ENCODE assay signal across 30 cellular contexts in the genomic region with DNA sequence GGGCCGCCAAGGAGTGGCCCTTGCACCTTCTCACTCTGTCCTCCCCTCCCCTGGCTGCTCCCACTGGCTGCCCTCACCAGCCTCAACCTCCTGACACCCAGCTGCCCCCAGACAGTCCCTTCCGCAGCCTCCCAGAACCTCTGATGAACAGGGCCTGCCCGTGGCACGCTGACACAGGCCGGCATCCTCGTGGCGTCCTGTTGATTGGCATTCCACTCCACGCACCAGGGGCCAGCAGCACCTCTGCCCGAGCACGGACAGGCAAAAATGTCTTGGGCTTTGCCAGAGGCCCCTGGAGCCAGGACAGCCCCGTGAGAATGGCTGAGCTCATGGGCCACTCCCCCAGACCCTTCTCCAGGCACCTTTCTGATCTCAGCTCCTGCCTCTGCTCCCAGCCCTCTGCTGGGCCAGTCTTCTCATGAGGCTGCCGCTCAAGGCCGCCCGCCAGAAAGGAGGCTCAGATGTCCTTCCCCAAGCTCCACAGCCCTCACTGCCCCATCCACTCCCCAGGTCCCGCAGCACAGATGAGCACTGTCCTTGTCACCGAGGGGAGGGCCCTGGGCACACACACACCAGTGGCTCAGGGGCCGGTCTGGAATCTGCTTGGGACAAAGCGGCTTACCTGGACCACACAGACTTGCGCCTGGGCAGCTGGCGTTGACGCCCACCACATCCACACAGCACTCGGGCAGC. TPM values are rescaled to one million over a fixed set of nuclear protein-coding genes. Genes with fewer than 3 reads are reported as not detected.
DNase-seq lines count a peak whose midpoint lies in the region; ATAC-seq, FAIRE-seq and TF ChIP-seq lines count a peak whose summit lies in the region.
"Had no signal": no experiment of that assay in that cellular context is flagged by ENCODE, and none has a peak within 500 bp of the region (broad histone marks: within the 10 kb centered on the region; RNA-seq: fewer than 3 reads in every experiment).

No MANE protein-coding gene starts in this region.

- H3K23ac ChIP-seq in H9 (ENCODE audit: insufficient read length, low read depth, low read length): no peak overlapping the region

- H3K4me2 ChIP-seq in H9 (ENCODE audit: insufficient read depth, insufficient read length, low read length): no peak overlapping the region

- no peak overlapping the region for H2BK20ac ChIP-seq in H9 (ENCODE audit: low read depth, low read length, poor library complexity, severe bottlenecking)

- intact Hi-C loops in tibial artery (cut with DNase I; ENCODE audit: low total_unique reads): no loop called here

- peak overlapping the region in 1 of 3 experiments; percentile 77; a peak in 1 of 7 replicates for H3K27ac Mint-ChIP-seq in H9
- H3K27ac Mint-ChIP-seq: activated CD8-positive, alpha-beta T cell treated with anti-CD3 and anti-CD28 coated beads, Interleukin-2, amount 10 ng/mL, durations not matched to agents 7 days and 5 days; activated naive CD4-positive, alpha-beta T cell treated with anti-CD3 and anti-CD28 coated beads, Interleukin-2, amount 50 U/mL, for 72 hours; memory B cell had no signal

- no peaks in the 10 kb centered on the region for H3K79me2 ChIP-seq in H9 (ENCODE audit: insufficient read depth, low read length)

- H2AFZ ChIP-seq in H9 (ENCODE audit: low read length): no peak overlapping the region

- no peak overlapping the region for H4K5ac ChIP-seq in H9 (ENCODE audit: insufficient read length, low read depth, low read length)

- H2BK5ac ChIP-seq in H9 (ENCODE audit: insufficient read length, low read length): no peak overlapping the region

- no peaks in the 10 kb centered on the region for H3K4me1 Mint-ChIP-seq in H9

- H3K18ac ChIP-seq in H9 (ENCODE audit: insufficient read length, low read depth, low read length): no peak overlapping the region

- DNase-seq in activated CD8-positive, alpha-beta memory T cell treated with anti-CD3 and anti-CD28 coated beads for 24 hours: peak; percentile 53
- no peak for DNase-seq in activated CD8-positive, alpha-beta memory T cell treated with anti-CD3 and anti-CD28 coated beads, Interleukin-2, amount 50 U/mL, for 48 hours
- DNase-seq in NAMALWA (ENCODE audit: low spot score) (peak; percentile 8), left lobe of liver (ENCODE audit: low spot score) (peak; percentile 28), tibial artery (peak; percentile 13 to 62), RCC 7860 (ENCODE audit: low spot score) (no peak), amniotic stem cell (lab: John Stamatoyannopoulos, UW) (no peak), H9 (no peak)
- DNase-seq: activated CD8-positive, alpha-beta T cell treated with anti-CD3 and anti-CD28 coated beads, Interleukin-2, amount 10 ng/mL, durations not matched to agents 7 days and 5 days; C1 segment of cervical spinal cord; effector memory CD4-positive, alpha-beta T cell; GOT3; hippocampal formation; NCI-H1417; NCI-H2107; NCI-H510A; T-helper 2 cell; WERI-Rb-1 had no signal

- peaks cover 2 to 13% of the 10 kb centered on the region in 2 experiments; a peak in 2 of 5 replicates for H3K9me3 Mint-ChIP-seq in H9
- H3K9me3 Mint-ChIP-seq: activated naive CD4-positive, alpha-beta T cell treated with anti-CD3 and anti-CD28 coated beads, Interleukin-2, amount 50 U/mL, for 72 hours; memory B cell had no signal

- no peak overlapping the region for H2AK5ac ChIP-seq in H9 (ENCODE audit: insufficient read length, low read length)

- H3K4me1 ChIP-seq in tibial artery (no peaks in the 10 kb centered on the region), H9 (ENCODE audit: insufficient read depth, low read length) (no peaks in the 10 kb centered on the region)
- H3K4me1 ChIP-seq: esophagus muscularis mucosa, gastrocnemius medialis, upper lobe of left lung had no signal

- no peak overlapping the region for H3K56ac ChIP-seq in H9 (ENCODE audit: insufficient read length, low read depth, low read length)

- H3K4me3 ChIP-seq in tibial artery: no peak overlapping the region
- H3K4me3 ChIP-seq: esophagus muscularis mucosa, gastrocnemius medialis, upper lobe of left lung had no signal

- H4K8ac ChIP-seq in H9 (replicated peaks; ENCODE audit: insufficient read length, low read depth, low read length): no peak overlapping the region

- no peak overlapping the region for H2BK15ac ChIP-seq in H9 (ENCODE audit: low read depth, low read length)

- H3K36me3 ChIP-seq in tibial artery: peaks cover 0 to 28% (median 0%) of the 10 kb centered on the region in 3 donors
- H3K36me3 ChIP-seq: gastrocnemius medialis had no signal

- no peak overlapping the region for H3K9ac ChIP-seq in H9 (ENCODE audit: extremely low read depth, insufficient read length, low read length)

- no peaks in the 10 kb centered on the region for H3K23me2 ChIP-seq in H9 (ENCODE audit: insufficient read length, low read depth, low read length, poor library complexity, severe bottlenecking)

- no peak overlapping the region for H3K4ac ChIP-seq in H9 (ENCODE audit: low read depth, low read length)

- H4K20me1 ChIP-seq in H9 (ENCODE audit: control insufficient read depth, insufficient read depth, insufficient read length): no peaks in the 10 kb centered on the region

- H3K27me3 ChIP-seq in tibial artery (no peaks in the 10 kb centered on the region), H9 (ENCODE audit: insufficient read depth, low read length) (no peaks in the 10 kb centered on the region)
- H3K27me3 ChIP-seq: esophagus muscularis mucosa, gastrocnemius medialis, upper lobe of left lung had no signal

- no peak overlapping the region for H2BK120ac ChIP-seq in H9 (ENCODE audit: low read depth, low read length, poor library complexity, severe bottlenecking)

- H3K4me3 Mint-ChIP-seq in H9: no peak overlapping the region
- H3K4me3 Mint-ChIP-seq: activated CD8-positive, alpha-beta T cell treated with anti-CD3 and anti-CD28 coated beads, Interleukin-2, amount 10 ng/mL, durations not matched to agents 7 days and 5 days; memory B cell had no signal

- FAIRE-seq in RCC 7860 (lab: Jason Lieb, UNC): no peak
- FAIRE-seq: islet of Langerhans had no signal

- peaks cover 0 to 14% (median 0%) of the 10 kb centered on the region in 3 experiments; a peak in 3 of 7 replicates for H3K36me3 Mint-ChIP-seq in H9 (ENCODE audit: insufficient read depth in 1 of 3, low read depth in 3 of 3)
- H3K36me3 Mint-ChIP-seq: activated naive CD4-positive, alpha-beta T cell treated with anti-CD3 and anti-CD28 coated beads, Interleukin-2, amount 50 U/mL, for 72 hours had no signal

- peaks cover 4% of the 10 kb centered on the region for H3K27me3 Mint-ChIP-seq in H9 (ENCODE audit: low read depth)
- H3K27me3 Mint-ChIP-seq: memory B cell had no signal

- H3K9me3 ChIP-seq in tibial artery: no peaks in the 10 kb centered on the region
- no peaks in the 10 kb centered on the region for H3K9me3 ChIP-seq in H9 (ENCODE audit: control insufficient read depth, low read depth, low read length)
- H3K9me3 ChIP-seq: esophagus muscularis mucosa, gastrocnemius medialis, upper lobe of left lung had no signal

- H2BK12ac ChIP-seq in H9 (ENCODE audit: insufficient read length, low read depth, low read length): no peak overlapping the region

- no peaks in the 10 kb centered on the region for H3K79me1 ChIP-seq in H9 (ENCODE audit: insufficient read depth, low read depth, low read length, poor library complexity, severe bottlenecking)

- no CpG with 5 or more reads among the region's 22 CpGs for WGBS in H9 (ENCODE audit: extremely low coverage, insufficient read length, low lambda C conversion rate)

- no peak for ATAC-seq in left lobe of liver
- ATAC-seq: activated CD8-positive, alpha-beta T cell treated with anti-CD3 and anti-CD28 coated beads, Interleukin-2, amount 10 ng/mL, durations not matched to agents 7 days and 5 days; activated naive CD4-positive, alpha-beta T cell treated with anti-CD3 and anti-CD28 coated beads, Interleukin-2, amount 50 U/mL, for 72 hours; gastrocnemius medialis; Panc1; right cardiac atrium had no signal

- no peak overlapping the region for H3K27ac ChIP-seq in tibial artery
- no peak overlapping the region for H3K27ac ChIP-seq in H9 (ENCODE audit: insufficient read length, low read depth, low read length)
- H3K27ac ChIP-seq: esophagus muscularis mucosa, gastrocnemius medialis, HL-60, upper lobe of left lung, WERI-Rb-1 had no signal

- no peak overlapping the region for H4K91ac ChIP-seq in H9 (ENCODE audit: insufficient read length, low read depth, low read length)

- no peak overlapping the region for H3T11ph ChIP-seq in H9 (ENCODE audit: low read length)

- H3K14ac ChIP-seq in H9 (ENCODE audit: insufficient read depth, low read length): no peak overlapping the region

- TF ChIP-seq CTCF in tibial artery (IDR thresholded peaks at IDR 0.05): no peak
- TF ChIP-seq CTCF in H9 (conservative IDR thresholded peaks at IDR 0.05): no peak

RNA-seq across cellular contexts. Expression of gene RNF223, which starts 15.8 kb away (rescaled TPM):
- not detected for total RNA-seq in left lobe of liver
- total RNA-seq in H9 (2021): not detected in 2 replicates
- total RNA-seq: A673; activated CD8-positive, alpha-beta T cell treated with anti-CD3 and anti-CD28 coated beads, Interleukin-2, amount 10 ng/mL, durations not matched to agents 7 days and 5 days; activated naive CD4-positive, alpha-beta T cell treated with anti-CD3 and anti-CD28 coated beads, Interleukin-2, amount 50 U/mL, for 72 hours; esophagus muscularis mucosa; gastrocnemius medialis; M059J; omental fat pad; right cardiac atrium had no signal

RNA-seq across cellular contexts. Expression of gene C1orf159, which starts 26.0 kb away (rescaled TPM):
- total RNA-seq in left lobe of liver: 8.4 TPM
- total RNA-seq in H9 (2021): 10.1 and 12.3 TPM in 2 replicates

Comparison
In these comparisons a context has a peak if more than half of its experiments do, and no peak if none do; other contexts are left out.
1. DNase-seq: peak in activated CD8-positive, alpha-beta memory T cell treated with anti-CD3 and anti-CD28 coated beads for 24 hours (single experiment), NAMALWA (single experiment), left lobe of liver (single experiment) and tibial artery (2 of 2); none in activated CD8-positive, alpha-beta memory T cell treated with anti-CD3 and anti-CD28 coated beads, Interleukin-2, amount 50 U/mL, for 48 hours (single experiment), RCC 7860 (single experiment), amniotic stem cell (single experiment) and H9 (single experiment).